Comparison of ENCODE assay signal across 14 cellular contexts in genomic region chr3:58323795-58324674, GRCh38. TPM values are rescaled to one million over a fixed set of nuclear protein-coding genes. Genes with fewer than 3 reads are reported as not detected.
DNase-seq lines count a peak whose midpoint lies in the region; ATAC-seq and TF ChIP-seq lines count a peak whose summit lies in the region.
"Had no signal": no experiment of that assay in that cellular context is flagged by ENCODE, and none has a peak within 500 bp of the region (broad histone marks: within the 10 kb centered on the region; RNA-seq: fewer than 3 reads in every experiment).

No MANE protein-coding gene starts in this region.

- H2AFZ ChIP-seq in GM23248 = no peak overlapping the region

- H3K27me3 ChIP-seq in CD8-positive, alpha-beta memory T cell (ENCODE audit: insufficient read depth, low read length, poor library complexity, severe bottlenecking) = no peaks in the 10 kb centered on the region
- no peaks in the 10 kb centered on the region for H3K27me3 ChIP-seq in GM23248 (replicated peaks; ENCODE audit: insufficient read depth)
- H3K27me3 ChIP-seq: gastroesophageal sphincter, stomach had no signal

- no peaks in the 10 kb centered on the region for H3K36me3 ChIP-seq in CD8-positive, alpha-beta memory T cell (ENCODE audit: insufficient read depth, low read length)
- peaks cover 2% of the 10 kb centered on the region; the same call in 1 of the 2 replicates for H3K36me3 ChIP-seq in GM23248 (ENCODE audit: low read depth)

- no peak overlapping the region for H3K9ac ChIP-seq in GM23248

- WGBS in GM23248 (ENCODE audit: low coverage in 1 of 2, low lambda C conversion rate in 2 of 2, missing lambda C conversion rate in 2 of 2), 2 experiments = 97 to 98% methylated on average over 1 of the region's 1 CpG

- CTCF ChIA-PET in CD8-positive, alpha-beta memory T cell (lab: Charles Lee) = interaction anchor here (1.2 to 3.1 kb wide), 3 partner anchors 16 to 168 kb away, joined by 4 to 14 read pairs (median 5); partner anchors contain the start of genes HTD2, KCTD6 and RPP14

- peak overlapping the region in 7 of 8 donors; percentile 43 to 86 (median 56) for H3K27ac Mint-ChIP-seq in CD8-positive, alpha-beta memory T cell
- peak overlapping the region; percentile 31 to 69 (median 46) for H3K27ac Mint-ChIP-seq in IgD-negative memory B cell
- H3K27ac Mint-ChIP-seq in nephron = peak overlapping the region; percentile 21 to 86 (median 76)

- no peaks in the 10 kb centered on the region for H4K20me1 ChIP-seq in GM23248 (ENCODE audit: insufficient read depth)

- no peaks in the 10 kb centered on the region for H3K9me3 Mint-ChIP-seq in CD8-positive, alpha-beta memory T cell
- H3K9me3 Mint-ChIP-seq in IgD-negative memory B cell (no peaks in the 10 kb centered on the region), nephron (no peaks in the 10 kb centered on the region)

- H3K27ac ChIP-seq in CD8-positive, alpha-beta memory T cell (ENCODE audit: low read depth, low read length) = no peak overlapping the region
- no peak overlapping the region for H3K27ac ChIP-seq in GM23248
- H3K27ac ChIP-seq: C4-2B had no signal

- no peak for ATAC-seq in HG02885 (IDR thresholded peaks at IDR 0.05; ENCODE audit: poor library complexity, unreplicated experiment)
- ATAC-seq: gastroesophageal sphincter had no signal

- peaks cover 0 to 11% (median 0%) of the 10 kb centered on the region in 3 donors for H3K36me3 Mint-ChIP-seq in CD8-positive, alpha-beta memory T cell
- H3K36me3 Mint-ChIP-seq in IgD-negative memory B cell (no peaks in the 10 kb centered on the region), nephron (ENCODE audit: low read depth) (peaks cover 8% of the 10 kb centered on the region)

- in situ Hi-C loops in GM23248 (cut with MboI) = loop anchor here (10.0 kb wide), 1 partner anchor 211 kb away; the partner anchor contains the start of gene ACOX2

- no peak for TF ChIP-seq CTCF in nephron (IDR thresholded peaks at IDR 0.05; ENCODE audit: unreplicated experiment in 3 of 3)

- DNase-seq in CD8-positive, alpha-beta memory T cell = no peak
- DNase-seq in astrocyte of the hippocampus (ENCODE audit: low read depth, low spot score) (peak; percentile 64), posterior cingulate gyrus (no peak), NCI-H2107 (lab: John Stamatoyannopoulos, UW) (no peak), GM23248 (no peak)
- DNase-seq: NCI-H1092 treated with DMSO at 0.1 percent for 48 hours, NCI-H526, Right ventricle myocardium superior, stomach had no signal

- H3K4me2 ChIP-seq in GM23248 (ENCODE audit: unreplicated experiment) = no peak overlapping the region

- no peak overlapping the region for H3K4me3 Mint-ChIP-seq in CD8-positive, alpha-beta memory T cell
- H3K4me3 Mint-ChIP-seq in IgD-negative memory B cell (peak overlapping the region in 2 of 4 donors; percentile 57 to 65), nephron (no peak overlapping the region)

- H3K79me2 ChIP-seq in GM23248 (ENCODE audit: insufficient read depth) = 0 out of 2 replicates have a peak, but pooled peaks cover 8% of the 10 kb centered on the region

- H3K4me3 ChIP-seq in CD8-positive, alpha-beta memory T cell (ENCODE audit: low read length) = no peak overlapping the region
- H3K4me3 ChIP-seq in GM23248 = no peak overlapping the region
- H3K4me3 ChIP-seq: gastroesophageal sphincter, stomach had no signal

- H3K9me2 ChIP-seq in GM23248 (ENCODE audit: insufficient read depth) = no peaks in the 10 kb centered on the region

- peaks cover 7% of the 10 kb centered on the region for H3K4me1 ChIP-seq in CD8-positive, alpha-beta memory T cell (ENCODE audit: insufficient read depth, low read length)
- peaks cover 8% of the 10 kb centered on the region; the same call in 1 of the 2 replicates for H3K4me1 ChIP-seq in GM23248 (ENCODE audit: insufficient read depth)

- H3K9me3 ChIP-seq in CD8-positive, alpha-beta memory T cell (ENCODE audit: low read length) = no peaks in the 10 kb centered on the region
- no peaks in the 10 kb centered on the region for H3K9me3 ChIP-seq in GM23248 (ENCODE audit: low read depth)
- H3K9me3 ChIP-seq: gastroesophageal sphincter, stomach had no signal

- peaks cover 22% of the 10 kb centered on the region; the same call in 1 of the 2 replicates for H3F3A ChIP-seq in GM23248 (ENCODE audit: insufficient read depth)

- POLR2A ChIA-PET in CD8-positive, alpha-beta memory T cell (lab: Charles Lee) = interaction anchor here (0.6 kb wide), 1 partner anchor 14 kb away, joined by 3 read pairs; no protein-coding TSS in a partner anchor

- H3K4me1 Mint-ChIP-seq in CD8-positive, alpha-beta memory T cell = peaks cover 3 to 26% (median 14%) of the 10 kb centered on the region in 3 donors
- H3K4me1 Mint-ChIP-seq in IgD-negative memory B cell = peaks cover 19 to 28% (median 24%) of the 10 kb centered on the region in 3 donors
- no peaks in the 10 kb centered on the region for H3K4me1 Mint-ChIP-seq in nephron

- intact Hi-C loops in posterior cingulate gyrus (cut with DNase I) = loop anchor here (5.0 kb wide), 1 partner anchor 208 kb away; no protein-coding TSS in a partner anchor

- no peaks in the 10 kb centered on the region for H3K27me3 Mint-ChIP-seq in CD8-positive, alpha-beta memory T cell
- H3K27me3 Mint-ChIP-seq in IgD-negative memory B cell (no peaks in the 10 kb centered on the region), nephron (ENCODE audit: low read depth) (no peaks in the 10 kb centered on the region)

RNA-seq across cellular contexts. Expression of gene PXK, which starts 8.7 kb away (rescaled TPM):
- total RNA-seq in CD8-positive, alpha-beta memory T cell = 10 to 100 TPM; 24.8 to 27.2 TPM
- 27.8 TPM for polyA plus RNA-seq in CD8-positive, alpha-beta memory T cell
- polyA plus RNA-seq in IgD-negative memory B cell = 92.3 TPM
- total RNA-seq in GM23248 (2014; rRNA removed; shearing (Covaris generic)) = 30.7 and 33.8 TPM in 2 replicates
- 45.1 and 46.2 TPM in 2 replicates for polyA plus RNA-seq in GM23248 (2016; fragmentation: Nextera tagmentation; extraction: Ambion mirVana)

RNA-seq across cellular contexts. Expression of gene HTD2, which starts 17.7 kb away (rescaled TPM):
- total RNA-seq in CD8-positive, alpha-beta memory T cell = 10 to 100 TPM; 12.4 to 14.6 TPM
- 29.6 TPM for polyA plus RNA-seq in CD8-positive, alpha-beta memory T cell
- polyA plus RNA-seq in IgD-negative memory B cell (21.1 TPM), GM23248 (2016; fragmentation: Nextera tagmentation; extraction: Ambion mirVana) (17.0 and 21.8 TPM in 2 replicates)
- total RNA-seq in GM23248 (2014; rRNA removed; shearing (Covaris generic)) = 5.4 and 9.6 TPM in 2 replicates

RNA-seq across cellular contexts. Expression of gene RPP14, which starts 18.0 kb away (rescaled TPM):
- total RNA-seq in CD8-positive, alpha-beta memory T cell = 10 to 100 TPM; 22.7 to 24.5 TPM
- polyA plus RNA-seq in CD8-positive, alpha-beta memory T cell = 6.3 TPM
- 9.9 TPM for polyA plus RNA-seq in IgD-negative memory B cell
- 14.9 and 15.7 TPM in 2 replicates for total RNA-seq in GM23248 (2014; rRNA removed; shearing (Covaris generic))
- polyA plus RNA-seq in GM23248 (2016; fragmentation: Nextera tagmentation; extraction: Ambion mirVana) = 11.4 and 13.4 TPM in 2 replicates
